In the genomic region with DNA sequence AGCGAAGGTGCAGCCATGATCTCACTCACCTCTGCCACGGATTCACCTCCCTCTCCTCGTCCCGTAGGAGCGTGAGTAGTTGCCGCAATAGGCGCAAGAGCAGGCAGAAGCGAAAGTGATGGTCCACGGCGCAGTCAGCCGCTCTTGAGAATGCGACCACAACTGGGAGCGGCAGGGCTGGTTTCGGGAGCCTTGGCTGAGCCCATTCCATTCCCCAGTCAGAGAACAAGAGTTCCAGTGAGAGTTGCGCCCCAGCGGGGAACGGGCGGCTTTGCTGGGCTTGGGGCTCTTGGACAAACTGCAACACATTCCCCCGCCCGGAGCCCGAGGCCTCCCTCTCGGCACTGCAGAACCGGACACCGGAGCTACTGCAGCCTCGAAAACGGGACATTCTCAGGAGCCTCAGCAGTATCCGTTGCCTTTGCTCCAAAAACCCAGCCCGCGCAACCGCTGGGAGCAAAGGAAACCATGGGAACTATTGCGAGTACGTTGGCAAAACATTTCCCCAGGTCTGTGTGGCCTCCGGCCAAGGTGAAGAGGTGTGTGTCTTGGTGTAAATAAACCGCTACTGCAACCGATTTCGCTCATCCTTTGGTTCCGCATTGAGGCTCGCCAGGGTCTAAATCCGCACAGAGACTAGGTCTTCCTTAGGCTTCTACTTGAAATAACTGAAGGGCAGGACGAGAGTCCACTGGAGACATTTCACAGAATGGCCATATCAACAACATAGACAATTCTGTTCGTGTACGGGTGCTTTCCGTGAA, we compare ENCODE assay signal across 1 cellular context.
A peak's percentile ranks its signal among the peaks of the same experiment; 100 is the strongest.
TF ChIP-seq lines count a peak whose summit lies in the region.

No MANE protein-coding gene starts in this region.

TF ChIP-seq in K562, 482 proteins besides CTCF, POLR2A, EP300 and RAD21 (continued from another document and continues in another):
- TF ChIP-seq CHAMP1 (IDR thresholded peaks at IDR 0.05) = peak; percentile 90
- TF ChIP-seq YY1 (IDR thresholded peaks at IDR 0.05; ENCODE audit: borderline replicate concordance in 1 of 3, control insufficient read depth in 1 of 3, extremely low read depth in 1 of 3, insufficient read depth in 3 of 3, insufficient read length in 1 of 3, insufficient replicate concordance in 2 of 3, low read depth in 1 of 3, low read length in 2 of 3) = peak in 1 of 3 experiments; percentile 77
- TF ChIP-seq GABPA (tag; conservative IDR thresholded peaks at IDR 0.05; ENCODE audit: low read depth) = peak; percentile 90
- peak; percentile 18; the same call in 1 of the 2 replicates for TF ChIP-seq BMI1 (IDR thresholded peaks at IDR 0.05; ENCODE audit: low read length)
- TF ChIP-seq STAT6 (CRISPR knock-in tag; IDR thresholded peaks at IDR 0.05) = no peak
- TF ChIP-seq, protein P1, sequence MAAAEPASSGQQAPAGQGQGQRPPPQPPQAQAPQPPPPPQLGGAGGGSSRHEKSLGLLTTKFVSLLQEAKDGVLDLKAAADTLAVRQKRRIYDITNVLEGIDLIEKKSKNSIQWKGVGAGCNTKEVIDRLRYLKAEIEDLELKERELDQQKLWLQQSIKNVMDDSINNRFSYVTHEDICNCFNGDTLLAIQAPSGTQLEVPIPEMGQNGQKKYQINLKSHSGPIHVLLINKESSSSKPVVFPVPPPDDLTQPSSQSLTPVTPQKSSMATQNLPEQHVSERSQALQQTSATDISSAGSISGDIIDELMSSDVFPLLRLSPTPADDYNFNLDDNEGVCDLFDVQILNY (CRISPR knock-in tag; IDR thresholded peaks at IDR 0.05) = no peak
- TF ChIP-seq NRF1 (conservative IDR thresholded peaks at IDR 0.05 in 1 of 2, IDR thresholded peaks at IDR 0.05 in 1 of 2) = peak; percentile 80 to 83
- peak; percentile 27; the same call in 1 of the 2 replicates for TF ChIP-seq ARID1B (IDR thresholded peaks at IDR 0.05)
- no peak for TF ChIP-seq BRF2 (IDR thresholded peaks at IDR 0.05; ENCODE audit: borderline replicate concordance, insufficient read depth, insufficient read length)
- no peak for TF ChIP-seq POLR2AphosphoS2 (IDR thresholded peaks at IDR 0.05; ENCODE audit: low read length)
- TF ChIP-seq SMAD4 (CRISPR knock-in tag; conservative IDR thresholded peaks at IDR 0.05) = peak; percentile 83
- TF ChIP-seq DPF2 (IDR thresholded peaks at IDR 0.05) = peak; percentile 46
- TF ChIP-seq, protein P2, sequence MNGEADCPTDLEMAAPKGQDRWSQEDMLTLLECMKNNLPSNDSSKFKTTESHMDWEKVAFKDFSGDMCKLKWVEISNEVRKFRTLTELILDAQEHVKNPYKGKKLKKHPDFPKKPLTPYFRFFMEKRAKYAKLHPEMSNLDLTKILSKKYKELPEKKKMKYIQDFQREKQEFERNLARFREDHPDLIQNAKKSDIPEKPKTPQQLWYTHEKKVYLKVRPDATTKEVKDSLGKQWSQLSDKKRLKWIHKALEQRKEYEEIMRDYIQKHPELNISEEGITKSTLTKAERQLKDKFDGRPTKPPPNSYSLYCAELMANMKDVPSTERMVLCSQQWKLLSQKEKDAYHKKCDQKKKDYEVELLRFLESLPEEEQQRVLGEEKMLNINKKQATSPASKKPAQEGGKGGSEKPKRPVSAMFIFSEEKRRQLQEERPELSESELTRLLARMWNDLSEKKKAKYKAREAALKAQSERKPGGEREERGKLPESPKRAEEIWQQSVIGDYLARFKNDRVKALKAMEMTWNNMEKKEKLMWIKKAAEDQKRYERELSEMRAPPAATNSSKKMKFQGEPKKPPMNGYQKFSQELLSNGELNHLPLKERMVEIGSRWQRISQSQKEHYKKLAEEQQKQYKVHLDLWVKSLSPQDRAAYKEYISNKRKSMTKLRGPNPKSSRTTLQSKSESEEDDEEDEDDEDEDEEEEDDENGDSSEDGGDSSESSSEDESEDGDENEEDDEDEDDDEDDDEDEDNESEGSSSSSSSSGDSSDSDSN (IDR thresholded peaks at IDR 0.05; ENCODE audit: borderline replicate concordance in 1 of 2, low read depth in 2 of 2, low read length in 2 of 2) = peak in 1 of 2 experiments; percentile 53; a peak in 1 of 4 replicates
- no peak for TF ChIP-seq ELF4 (CRISPR knock-in tag; IDR thresholded peaks at IDR 0.05)
- TF ChIP-seq CEBPG (CRISPR knock-in tag; IDR thresholded peaks at IDR 0.05) = peak; percentile 15; the same call in 1 of the 2 replicates
- peak in 1 of 2 experiments; percentile 6; a peak in 1 of 4 replicates for TF ChIP-seq CEBPG (tag; conservative IDR thresholded peaks at IDR 0.05 in 1 of 2, IDR thresholded peaks at IDR 0.05 in 1 of 2)
- TF ChIP-seq CGGBP1 (CRISPR knock-in tag; IDR thresholded peaks at IDR 0.05) = peak; percentile 68; the same call in 1 of the 2 replicates
- peak; percentile 85 for TF ChIP-seq NFIX (CRISPR knock-in tag; IDR thresholded peaks at IDR 0.05; ENCODE audit: low read depth)
- peak; percentile 80 for TF ChIP-seq ETV1 (tag; conservative IDR thresholded peaks at IDR 0.05; ENCODE audit: low read depth)
- TF ChIP-seq MGA (IDR thresholded peaks at IDR 0.05) = peak; percentile 47
- peak; percentile 72 for TF ChIP-seq TBP (optimal IDR thresholded peaks at IDR 0.05; ENCODE audit: low read depth, low read length)
- TF ChIP-seq PHF8 (IDR thresholded peaks at IDR 0.05; ENCODE audit: borderline replicate concordance, low read length) = peak; percentile 77; the same call in 1 of the 2 replicates
- TF ChIP-seq, protein P3, sequence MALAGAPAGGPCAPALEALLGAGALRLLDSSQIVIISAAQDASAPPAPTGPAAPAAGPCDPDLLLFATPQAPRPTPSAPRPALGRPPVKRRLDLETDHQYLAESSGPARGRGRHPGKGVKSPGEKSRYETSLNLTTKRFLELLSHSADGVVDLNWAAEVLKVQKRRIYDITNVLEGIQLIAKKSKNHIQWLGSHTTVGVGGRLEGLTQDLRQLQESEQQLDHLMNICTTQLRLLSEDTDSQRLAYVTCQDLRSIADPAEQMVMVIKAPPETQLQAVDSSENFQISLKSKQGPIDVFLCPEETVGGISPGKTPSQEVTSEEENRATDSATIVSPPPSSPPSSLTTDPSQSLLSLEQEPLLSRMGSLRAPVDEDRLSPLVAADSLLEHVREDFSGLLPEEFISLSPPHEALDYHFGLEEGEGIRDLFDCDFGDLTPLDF (CRISPR knock-in tag; IDR thresholded peaks at IDR 0.05) = no peak; the same call in 1 of the 2 replicates
- no peak for TF ChIP-seq ZNF584 (CRISPR knock-in tag; IDR thresholded peaks at IDR 0.05; ENCODE audit: low read depth)
